In the genomic region with DNA sequence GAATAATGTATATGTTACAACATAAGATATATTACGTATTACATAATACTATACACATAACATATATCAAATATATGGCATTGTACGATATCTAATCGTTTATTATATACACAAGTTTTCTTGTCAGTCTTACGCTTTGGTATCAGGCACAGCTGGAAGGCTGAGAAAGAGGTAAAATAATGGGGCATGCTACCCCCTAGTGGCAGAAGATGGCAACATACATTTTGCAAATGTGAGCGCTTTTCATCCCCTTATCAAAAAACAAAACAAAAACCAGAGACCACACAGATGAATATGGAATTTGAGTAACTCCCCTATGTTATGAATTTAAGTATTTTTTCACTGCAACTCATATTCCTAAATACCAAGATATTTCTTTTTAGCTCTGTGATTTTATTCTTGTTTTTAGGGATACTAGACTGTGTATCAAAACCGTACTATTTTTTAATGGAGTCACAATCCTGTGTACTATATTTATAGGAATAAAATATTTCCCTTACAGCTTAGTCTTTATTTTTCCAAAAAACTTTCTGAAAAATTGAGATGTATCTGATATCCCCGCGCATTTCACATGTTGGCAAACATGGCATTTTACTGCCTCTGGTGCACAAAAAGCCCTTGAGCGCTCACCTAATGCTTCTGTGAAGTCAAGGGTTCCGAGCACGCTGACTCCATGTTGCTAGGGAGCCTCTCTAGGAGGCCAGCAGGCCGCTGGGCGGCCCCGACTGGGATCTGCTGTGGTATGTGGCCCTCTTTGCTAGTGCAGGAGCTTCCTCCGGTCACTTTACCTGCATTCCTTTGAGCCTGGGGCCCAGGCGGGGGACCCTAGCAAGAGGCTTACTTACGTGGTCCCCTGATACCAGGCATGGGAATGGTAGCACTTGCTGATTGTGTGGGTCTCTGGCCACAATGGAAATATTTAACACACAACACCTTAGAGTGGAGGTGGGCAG, we compare ENCODE assay signal across 1 cellular context.
A peak's percentile ranks its signal among the peaks of the same experiment; 100 is the strongest.
TF ChIP-seq lines count a peak whose summit lies in the region.

No MANE protein-coding gene starts in this region.

TF ChIP-seq in IMR-90, 13 proteins besides CTCF, POLR2A, EP300 and RAD21 (continued from another document):
- TF ChIP-seq RCOR1 (IDR thresholded peaks at IDR 0.05; ENCODE audit: insufficient replicate concordance, low read length): no peak
- TF ChIP-seq RFX5 (IDR thresholded peaks at IDR 0.05; ENCODE audit: low read depth, low read length): no peak
- TF ChIP-seq MAFK (IDR thresholded peaks at IDR 0.05; ENCODE audit: low read depth, low read length): 0 out of 2 replicates have a peak, but pooled peaks have one; percentile 11
- no peak for TF ChIP-seq MXI1 (IDR thresholded peaks at IDR 0.05; ENCODE audit: borderline replicate concordance, low read depth, low read length)
- TF ChIP-seq NFE2L2 (IDR thresholded peaks at IDR 0.05; ENCODE audit: low read depth, low read length): no peak
- no peak for TF ChIP-seq ELK1 (IDR thresholded peaks at IDR 0.05; ENCODE audit: borderline replicate concordance, low read depth, low read length)
- peak; percentile 49 for TF ChIP-seq SMC3 (IDR thresholded peaks at IDR 0.05; ENCODE audit: low read depth, low read length)
- no peak for TF ChIP-seq FOS (IDR thresholded peaks at IDR 0.05; ENCODE audit: low read depth, low read length)
- TF ChIP-seq, protein P1, sequence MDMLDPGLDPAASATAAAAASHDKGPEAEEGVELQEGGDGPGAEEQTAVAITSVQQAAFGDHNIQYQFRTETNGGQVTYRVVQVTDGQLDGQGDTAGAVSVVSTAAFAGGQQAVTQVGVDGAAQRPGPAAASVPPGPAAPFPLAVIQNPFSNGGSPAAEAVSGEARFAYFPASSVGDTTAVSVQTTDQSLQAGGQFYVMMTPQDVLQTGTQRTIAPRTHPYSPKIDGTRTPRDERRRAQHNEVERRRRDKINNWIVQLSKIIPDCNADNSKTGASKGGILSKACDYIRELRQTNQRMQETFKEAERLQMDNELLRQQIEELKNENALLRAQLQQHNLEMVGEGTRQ (IDR thresholded peaks at IDR 0.05; ENCODE audit: low read depth, low read length): no peak
- no peak for TF ChIP-seq CHD1 (IDR thresholded peaks at IDR 0.05; ENCODE audit: low read depth, low read length)
- TF ChIP-seq CEBPB (IDR thresholded peaks at IDR 0.05; ENCODE audit: low read depth, low read length): no peak
- no peak for TF ChIP-seq BHLHE40 (IDR thresholded peaks at IDR 0.05; ENCODE audit: low read depth, low read length)
